In the genomic region with DNA sequence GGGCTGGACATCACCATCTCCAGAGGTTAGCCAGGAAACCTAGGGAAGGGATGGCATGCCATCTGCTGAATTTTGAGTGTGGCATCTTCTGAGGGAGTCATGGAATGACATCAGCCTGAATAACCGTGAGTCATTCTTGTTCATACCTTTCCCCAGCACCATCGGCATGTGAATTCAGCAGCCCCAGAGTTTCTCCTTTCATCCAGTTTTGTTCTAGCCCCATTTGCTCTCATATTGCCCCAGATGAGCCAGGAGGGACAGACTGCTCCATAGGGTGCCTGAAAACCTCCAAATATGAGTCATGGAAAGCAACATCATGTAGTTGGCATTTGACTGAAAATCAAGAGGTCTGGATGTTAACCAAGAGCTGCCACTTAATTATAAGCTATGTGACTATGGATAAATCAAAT, we compare ENCODE assay signal across 13 cellular contexts.
DNase-seq lines count a peak whose midpoint lies in the region; ATAC-seq and TF ChIP-seq lines count a peak whose summit lies in the region.
"Had no signal": no experiment of that assay in that cellular context is flagged by ENCODE, and none has a peak within 500 bp of the region (broad histone marks: within the 10 kb centered on the region; RNA-seq: fewer than 3 reads in every experiment).

No MANE protein-coding gene starts in this region.

- H3K4me3 Mint-ChIP-seq in chondrocyte (ENCODE audit: unreplicated experiment), result no peak overlapping the region
- H3K4me3 Mint-ChIP-seq: activated T-helper 1 cell treated with anti-CD3 and anti-CD28 coated beads, Interleukin-12 subunit alpha, Interleukin-12 subunit beta, Interleukin-2, Interleukin-4 antibody, amounts not matched to agents 30 ng/mL and 10 ng/mL and 1 ng/mL, durations not matched to agents 14 hours and 24 hours and 36 hours; immature natural killer cell had no signal

- peak; percentile 36 for TF ChIP-seq CTCF in chondrocyte (IDR thresholded peaks at IDR 0.05)

- H3K4me1 Mint-ChIP-seq in chondrocyte (ENCODE audit: low read depth), result peaks cover 26% of the 10 kb centered on the region
- H3K4me1 Mint-ChIP-seq: immature natural killer cell had no signal

- peak overlapping the region; percentile 81 for H3K27ac Mint-ChIP-seq in chondrocyte (ENCODE audit: unreplicated experiment)
- H3K27ac Mint-ChIP-seq: activated T-helper 1 cell treated with anti-CD3 and anti-CD28 coated beads, Interleukin-12 subunit alpha, Interleukin-12 subunit beta, Interleukin-2, Interleukin-4 antibody, amounts not matched to agents 30 ng/mL and 10 ng/mL and 1 ng/mL, durations not matched to agents 14 hours and 24 hours and 36 hours; immature natural killer cell had no signal

- no peaks in the 10 kb centered on the region for H3K27me3 Mint-ChIP-seq in chondrocyte (ENCODE audit: low read depth)

- DNase-seq in DMS53 treated with DMSO at 0.1 percent for 48 hours (lab: John Stamatoyannopoulos, UW; ENCODE audit: unreplicated experiment) (peak; percentile 2), NCI-H446 (lab: John Stamatoyannopoulos, UW) (peak; percentile 31 to 72), chondrocyte (ENCODE audit: low spot score) (no peak), myocyte (ENCODE audit: low read depth) (peak; percentile 70), NCI-H2227 treated with DMSO at 0.1 percent for 48 hours (lab: John Stamatoyannopoulos, UW) (no peak), medulla oblongata (ENCODE audit: extremely low spot score) (no peak)
- DNase-seq in effector CD4-positive, alpha-beta T cell, result no peak
- DNase-seq: effector CD8-positive, alpha-beta T cell; immature natural killer cell; NCI-H1092 treated with DMSO at 0.1 percent for 48 hours; stimulated activated CD4-positive, alpha-beta T cell treated with anti-CD3 and anti-CD28 coated beads, Interleukin-4, amount 100 ng/mL, for 4 hours had no signal

- H3K36me3 Mint-ChIP-seq in chondrocyte (ENCODE audit: low read depth), result no peaks in the 10 kb centered on the region
- H3K36me3 Mint-ChIP-seq: immature natural killer cell had no signal

- H3K9me3 Mint-ChIP-seq in chondrocyte (ENCODE audit: low read depth), result no peaks in the 10 kb centered on the region
- H3K9me3 Mint-ChIP-seq: activated T-helper 1 cell treated with anti-CD3 and anti-CD28 coated beads, Interleukin-12 subunit alpha, Interleukin-12 subunit beta, Interleukin-2, Interleukin-4 antibody, amounts not matched to agents 30 ng/mL and 10 ng/mL and 1 ng/mL, durations not matched to agents 14 hours and 24 hours and 36 hours; immature natural killer cell had no signal

- ATAC-seq in GM18907 (IDR thresholded peaks at IDR 0.05; ENCODE audit: unreplicated experiment), result no peak

Comparison
In these comparisons a context has a peak if more than half of its experiments do, and no peak if none do; other contexts are left out.
1. DNase-seq: peak in DMS53 treated with DMSO at 0.1 percent for 48 hours (single experiment), NCI-H446 (2 of 2) and myocyte (single experiment); none in chondrocyte (single experiment), NCI-H2227 treated with DMSO at 0.1 percent for 48 hours (single experiment), effector CD4-positive, alpha-beta T cell (single experiment) and medulla oblongata (single experiment).